Comparison of ENCODE assay signal across 10 cellular contexts in genomic region chr22:46084943-46085830, GRCh38.
A peak's percentile ranks its signal among the peaks of the same experiment; 100 is the strongest.
DNase-seq lines count a peak whose midpoint lies in the region; ATAC-seq and TF ChIP-seq lines count a peak whose summit lies in the region.
"Had no signal": no experiment of that assay in that cellular context is flagged by ENCODE, and none has a peak within 500 bp of the region (broad histone marks: within the 10 kb centered on the region; RNA-seq: fewer than 3 reads in every experiment).

No MANE protein-coding gene starts in this region.

- DNase-seq in A673 (ENCODE audit: low spot score), result peak; percentile 50
- DNase-seq in NCI-H2196 treated with DMSO at 0.1 percent for 48 hours (lab: John Stamatoyannopoulos, UW; ENCODE audit: unreplicated experiment), result peak; percentile 84
- no peak for DNase-seq in NCI-H774 (lab: John Stamatoyannopoulos, UW)
- DNase-seq in activated CD8-positive, alpha-beta memory T cell treated with anti-CD3 and anti-CD28 coated beads for 24 hours, result no peak

- no peaks in the 10 kb centered on the region for H3K9me3 Mint-ChIP-seq in stimulated activated memory B cell treated with anti-CD40 and anti-IgM and Interleukin-4, amounts not matched to agents 10 μg/mL and 1 μg/mL and 100 μg/mL, for 72 hours
- H3K9me3 Mint-ChIP-seq: CD14-positive monocyte; central memory CD8-positive, alpha-beta T cell had no signal

- no peak overlapping the region for H3K27ac Mint-ChIP-seq in stimulated activated memory B cell treated with anti-CD40 and anti-IgM and Interleukin-4, amounts not matched to agents 10 μg/mL and 1 μg/mL and 100 μg/mL, for 72 hours

- H3K9ac ChIP-seq in endocrine pancreas (ENCODE audit: control insufficient read depth, insufficient read depth, low read length) (peak overlapping the region; percentile 1), mucosa of stomach (ENCODE audit: low read length) (peak overlapping the region; percentile 60)

- no TSS peak for BruUV-seq in A673 (replicated peaks; lab: Mats Ljungman, UMichigan)

- H3K4me1 Mint-ChIP-seq in stimulated activated memory B cell treated with anti-CD40 and anti-IgM and Interleukin-4, amounts not matched to agents 10 μg/mL and 1 μg/mL and 100 μg/mL, for 72 hours, result peaks cover 1% of the 10 kb centered on the region
- H3K4me1 Mint-ChIP-seq: CD14-positive monocyte had no signal

- POLR2A ChIA-PET in A673 (lab: Charles Lee; ENCODE audit: low non-redundant PET), result no interaction called here

- peak overlapping the region; percentile 97 for H3K27ac ChIP-seq in A673 (ENCODE audit: low read depth, low read length, poor library complexity, severe bottlenecking)

- no peak overlapping the region for H3K4me3 Mint-ChIP-seq in stimulated activated memory B cell treated with anti-CD40 and anti-IgM and Interleukin-4, amounts not matched to agents 10 μg/mL and 1 μg/mL and 100 μg/mL, for 72 hours
- H3K4me3 Mint-ChIP-seq: CD14-positive monocyte; central memory CD8-positive, alpha-beta T cell had no signal

- CTCF ChIA-PET in A673 (lab: Charles Lee), result interaction anchor here (1.0 kb wide), 1 partner anchor 89 kb away, joined by 4 read pairs; no protein-coding TSS in a partner anchor

- H3K36me3 Mint-ChIP-seq in stimulated activated memory B cell treated with anti-CD40 and anti-IgM and Interleukin-4, amounts not matched to agents 10 μg/mL and 1 μg/mL and 100 μg/mL, for 72 hours, result no peaks in the 10 kb centered on the region

- H3K27me3 ChIP-seq in A673 (replicated peaks; ENCODE audit: insufficient read depth, low read depth, low read length, poor library complexity) (no peaks in the 10 kb centered on the region), endocrine pancreas (ENCODE audit: control insufficient read depth, insufficient read depth, low read length) (no peaks in the 10 kb centered on the region), mucosa of stomach (ENCODE audit: control insufficient read depth, insufficient read depth, low read length) (no peaks in the 10 kb centered on the region)

- H3K4me3 ChIP-seq in A673 (ENCODE audit: low read depth, low read length, poor library complexity, severe bottlenecking), result peak overlapping the region; percentile 33
- H3K4me3 ChIP-seq in endocrine pancreas (ENCODE audit: control insufficient read depth, insufficient read depth, low read length), result no peak overlapping the region
- H3K4me3 ChIP-seq in mucosa of stomach (ENCODE audit: low read length), result peak overlapping the region; percentile 5

- H3K36me3 ChIP-seq in A673 (ENCODE audit: insufficient read depth, low read length, poor library complexity, severe bottlenecking) (peaks cover 79% of the 10 kb centered on the region), endocrine pancreas (ENCODE audit: control insufficient read depth, insufficient read depth, low read length) (no peaks in the 10 kb centered on the region), mucosa of stomach (ENCODE audit: control insufficient read depth, insufficient read depth, low read length) (peaks cover 22% of the 10 kb centered on the region)

- TF ChIP-seq CTCF in A673 (conservative IDR thresholded peaks at IDR 0.05; ENCODE audit: low read depth, low read length), result no peak

- no peaks in the 10 kb centered on the region for H3K27me3 Mint-ChIP-seq in stimulated activated memory B cell treated with anti-CD40 and anti-IgM and Interleukin-4, amounts not matched to agents 10 μg/mL and 1 μg/mL and 100 μg/mL, for 72 hours
- H3K27me3 Mint-ChIP-seq: central memory CD8-positive, alpha-beta T cell had no signal

- intact Hi-C loops in A673 (cut with micrococcal nuclease; ENCODE audit: unreplicated experiment), result no loop called here

- ATAC-seq in HG03045 (IDR thresholded peaks at IDR 0.05; ENCODE audit: unreplicated experiment), result no peak
- no peak for ATAC-seq in stimulated activated memory B cell treated with anti-CD40 and anti-IgM and Interleukin-4, amounts not matched to agents 10 μg/mL and 1 μg/mL and 100 μg/mL, for 72 hours

- H3K9me3 ChIP-seq in A673 (ENCODE audit: low read depth, low read length, poor library complexity, severe bottlenecking), result no peaks in the 10 kb centered on the region
- H3K9me3 ChIP-seq in endocrine pancreas (ENCODE audit: control insufficient read depth, low read length), result no peaks in the 10 kb centered on the region
- H3K9me3 ChIP-seq in mucosa of stomach (ENCODE audit: control insufficient read depth, low read length), result no peaks in the 10 kb centered on the region

- H3K4me1 ChIP-seq in A673 (ENCODE audit: insufficient read depth, low read length, poor library complexity, severe bottlenecking) (peaks cover 82% of the 10 kb centered on the region), endocrine pancreas (ENCODE audit: control insufficient read depth, insufficient read depth, low read length) (no peaks in the 10 kb centered on the region), mucosa of stomach (ENCODE audit: control insufficient read depth, insufficient read depth, low read length) (peaks cover 89% of the 10 kb centered on the region)

Comparison
In these comparisons a context has a peak if more than half of its experiments do, and no peak if none do; other contexts are left out.
1. DNase-seq: peak in A673 (single experiment) and NCI-H2196 treated with DMSO at 0.1 percent for 48 hours (single experiment); none in NCI-H774 (single experiment) and activated CD8-positive, alpha-beta memory T cell treated with anti-CD3 and anti-CD28 coated beads for 24 hours (single experiment).